16 cellular contexts compared by ENCODE assay signal in the genomic region with DNA sequence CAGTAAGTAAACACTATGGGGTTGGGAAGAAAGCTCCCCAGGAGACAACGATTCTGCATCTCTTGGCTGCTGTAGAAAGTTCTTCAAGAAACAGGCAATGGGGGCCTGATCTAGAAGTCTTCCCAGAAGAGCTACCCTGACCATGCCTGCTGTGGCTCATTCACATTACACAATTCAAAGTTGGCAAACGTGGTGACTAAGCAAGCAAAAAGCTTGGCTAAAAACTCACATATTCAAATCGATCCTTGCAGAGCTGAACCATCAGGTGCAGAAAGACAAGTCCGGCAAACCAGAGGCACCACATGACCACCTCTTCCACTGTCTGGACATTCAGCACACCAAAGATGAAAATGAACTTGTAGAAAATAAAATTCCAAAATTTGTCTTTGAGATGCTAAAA. TPM values are rescaled to one million over a fixed set of nuclear protein-coding genes. Genes with fewer than 3 reads are reported as not detected.
DNase-seq lines count a peak whose midpoint lies in the region; ATAC-seq, FAIRE-seq and TF ChIP-seq lines count a peak whose summit lies in the region.
"Had no signal": no experiment of that assay in that cellular context is flagged by ENCODE, and none has a peak within 500 bp of the region (broad histone marks: within the 10 kb centered on the region; RNA-seq: fewer than 3 reads in every experiment).

No MANE protein-coding gene starts in this region.

- H3K36me3 ChIP-seq in small intestine (ENCODE audit: control insufficient read depth in 2 of 2, insufficient read depth in 2 of 2, low read length in 2 of 2) (peaks cover 8 to 20% of the 10 kb centered on the region in 2 donors), neuronal stem cell (replicated peaks in 1 of 2; ENCODE audit: control insufficient read depth in 2 of 2, insufficient read depth in 2 of 2, low read length in 2 of 2) (peaks cover 17 to 81% of the 10 kb centered on the region in 2 donors)

- H3K27ac ChIP-seq in small intestine (ENCODE audit: low read depth in 1 of 2, low read length in 1 of 2) (peak overlapping the region; percentile 91), neuronal stem cell (replicated peaks; ENCODE audit: low read length) (no peak overlapping the region)
- H3K27ac ChIP-seq: gastroesophageal sphincter had no signal

- H3K27me3 ChIP-seq in small intestine (ENCODE audit: control insufficient read depth in 2 of 2, insufficient read depth in 2 of 2, low read length in 2 of 2) (no peaks in the 10 kb centered on the region), neuronal stem cell (ENCODE audit: control insufficient read depth in 3 of 3, insufficient read depth in 3 of 3, low read depth in 1 of 3, low read length in 3 of 3) (no peaks in the 10 kb centered on the region)
- H3K27me3 ChIP-seq: gastroesophageal sphincter, tibial nerve had no signal

- no peak overlapping the region for H3K4me3 Mint-ChIP-seq in activated T-helper 17 cell treated with anti-CD3 and anti-CD28 coated beads, Interleukin-2, amount 50 U/mL, for 72 hours

- H3K4me3 ChIP-seq in foreskin fibroblast (ENCODE audit: low read depth in 1 of 2, low read length in 2 of 2) (no peak overlapping the region), small intestine (ENCODE audit: low read depth in 1 of 2, low read length in 2 of 2) (no peak overlapping the region), neuronal stem cell (ENCODE audit: low read length in 2 of 2) (no peak overlapping the region)
- H3K4me3 ChIP-seq: gastroesophageal sphincter, GM12878, tibial nerve had no signal

- H3K4me1 ChIP-seq in small intestine (ENCODE audit: control insufficient read depth in 2 of 2, insufficient read depth in 1 of 2, low read depth in 1 of 2, low read length in 1 of 2), result peaks cover 3 to 7% of the 10 kb centered on the region in 2 donors
- no peaks in the 10 kb centered on the region for H3K4me1 ChIP-seq in neuronal stem cell (ENCODE audit: control insufficient read depth in 2 of 2, insufficient read depth in 1 of 2, low read depth in 1 of 2, low read length in 2 of 2)

- H3K9me3 ChIP-seq in small intestine (ENCODE audit: control insufficient read depth, low read depth) (no peaks in the 10 kb centered on the region), neuronal stem cell (replicated peaks in 1 of 2; ENCODE audit: control insufficient read depth in 2 of 2, insufficient read depth in 1 of 2, low read depth in 1 of 2, low read length in 2 of 2) (peaks cover 0 to 5% of the 10 kb centered on the region in 2 donors)
- H3K9me3 ChIP-seq: gastroesophageal sphincter, tibial nerve had no signal

- H3K4me1 Mint-ChIP-seq in activated T-helper 17 cell treated with anti-CD3 and anti-CD28 coated beads, Interleukin-2, amount 50 U/mL, for 72 hours, result no peaks in the 10 kb centered on the region

- H3K23ac ChIP-seq in neuronal stem cell (ENCODE audit: low read depth, low read length, poor library complexity), result no peak overlapping the region

- H3K18ac ChIP-seq in neuronal stem cell (ENCODE audit: low read length), result no peak overlapping the region

- H2BK12ac ChIP-seq in neuronal stem cell (ENCODE audit: low read length), result no peak overlapping the region

- H4K91ac ChIP-seq in neuronal stem cell (ENCODE audit: low read depth, low read length, poor library complexity), result no peak overlapping the region

- no peak overlapping the region for H3K9ac ChIP-seq in neuronal stem cell (ENCODE audit: low read depth, low read length, poor library complexity)

- DNase-seq in DMS53 (lab: John Stamatoyannopoulos, UW), result peak; percentile 24
- DNase-seq in DMS53 treated with DMSO at 0.1 percent for 48 hours (lab: John Stamatoyannopoulos, UW; ENCODE audit: unreplicated experiment), result no peak
- DNase-seq in foreskin fibroblast, result peak; percentile 37 to 65
- DNase-seq in small intestine, result peak; percentile 72
- no peak for DNase-seq in COLO668 (lab: John Stamatoyannopoulos, UW; ENCODE audit: unreplicated experiment)
- DNase-seq in glomerular visceral epithelial cell (ENCODE audit: extremely low spot score), result no peak
- DNase-seq in neuronal stem cell (ENCODE audit: low spot score), result no peak
- DNase-seq: activated naive CD4-positive, alpha-beta T cell treated with anti-CD3 and anti-CD28 coated beads, Interleukin-2, amount 50 U/mL, for 16 hours; DMS79; NCI-H1417; stimulated activated CD4-positive, alpha-beta T cell treated with anti-CD3 and anti-CD28 coated beads, Interleukin-15, amount 100 ng/mL, for 24 hours had no signal

- peak overlapping the region; percentile 18 for H3K27ac Mint-ChIP-seq in activated T-helper 17 cell treated with anti-CD3 and anti-CD28 coated beads, Interleukin-2, amount 50 U/mL, for 72 hours

- TF ChIP-seq CTCF in foreskin fibroblast (IDR thresholded peaks at IDR 0.05; ENCODE audit: low read depth, low read length), result no peak

- no peak overlapping the region for H3K4ac ChIP-seq in neuronal stem cell (ENCODE audit: low read length)

- H3K4me2 ChIP-seq in neuronal stem cell (ENCODE audit: insufficient read depth, low read length, poor library complexity, severe bottlenecking), result no peak overlapping the region

- H3K14ac ChIP-seq in neuronal stem cell (ENCODE audit: low read length), result no peak overlapping the region

- no peaks in the 10 kb centered on the region for H3K9me3 Mint-ChIP-seq in activated T-helper 17 cell treated with anti-CD3 and anti-CD28 coated beads, Interleukin-2, amount 50 U/mL, for 72 hours

- no peak overlapping the region for H4K8ac ChIP-seq in neuronal stem cell (ENCODE audit: low read depth, low read length)

- H3K27me3 Mint-ChIP-seq in activated T-helper 17 cell treated with anti-CD3 and anti-CD28 coated beads, Interleukin-2, amount 50 U/mL, for 72 hours, result no peaks in the 10 kb centered on the region

- no peak for ATAC-seq in activated T-helper 17 cell treated with anti-CD3 and anti-CD28 coated beads, Interleukin-2, amount 50 U/mL, for 72 hours (replicated peaks)
- ATAC-seq: gastroesophageal sphincter, GM12878, Right ventricle myocardium inferior had no signal

- no peak overlapping the region for H2BK5ac ChIP-seq in neuronal stem cell (ENCODE audit: low read length)

- no peaks in the 10 kb centered on the region for H3K79me1 ChIP-seq in neuronal stem cell (ENCODE audit: low read depth, low read length)

- no peak overlapping the region for H2AK5ac ChIP-seq in neuronal stem cell (ENCODE audit: low read depth, low read length)

- no peak for FAIRE-seq in small intestine (lab: Jason Lieb, UNC)
- FAIRE-seq: GM12878 had no signal

- H2AFZ ChIP-seq in neuronal stem cell (ENCODE audit: low read length), result no peak overlapping the region

- no peak overlapping the region for H2BK15ac ChIP-seq in neuronal stem cell (ENCODE audit: low read length)

- WGBS in small intestine, 3 donors, result 17 to 65% (median 29%) methylated on average over 4 of the region's 4 CpGs
- whole genome bisulfite sequencing in neuronal stem cell (ENCODE audit: extremely low coverage in 2 of 2, insufficient read length in 2 of 2, insufficient replicate concordance in 1 of 2), 2 donors, result no CpG with 5 or more reads among the region's 4 CpGs

- H2BK120ac ChIP-seq in neuronal stem cell (ENCODE audit: low read depth, low read length), result no peak overlapping the region

- peaks cover 86% of the 10 kb centered on the region for H3K36me3 Mint-ChIP-seq in activated T-helper 17 cell treated with anti-CD3 and anti-CD28 coated beads, Interleukin-2, amount 50 U/mL, for 72 hours (ENCODE audit: low read depth)

RNA-seq across cellular contexts. Expression of a gene that starts 16.1 kb away (rescaled TPM):
- 10 to 100 TPM; 37.5 to 39.7 TPM for total RNA-seq in activated T-helper 17 cell treated with anti-CD3 and anti-CD28 coated beads, Interleukin-2, amount 50 U/mL, for 72 hours
- 10 to 100 TPM; 55.9 to 75.1 (median 65.8) TPM for polyA plus RNA-seq in small intestine
- polyA plus RNA-seq in neuronal stem cell (2013, experiment 1 of 2), result 25.0 TPM
- polyA plus RNA-seq in neuronal stem cell (2013, experiment 2 of 2), result 25.1 TPM

RNA-seq across cellular contexts. Expression of a gene that starts 41.9 kb away (rescaled TPM):
- total RNA-seq in activated T-helper 17 cell treated with anti-CD3 and anti-CD28 coated beads, Interleukin-2, amount 50 U/mL, for 72 hours, result 100 to 1,000 TPM; 262 to 288 TPM
- 10 to 100 TPM; 27.5 to 52.4 (median 49.6) TPM for polyA plus RNA-seq in small intestine
- 108 TPM for polyA plus RNA-seq in neuronal stem cell (2013, experiment 1 of 2)
- polyA plus RNA-seq in neuronal stem cell (2013, experiment 2 of 2), result 111 TPM

RNA-seq across cellular contexts. Expression of a gene that starts 42.2 kb away (rescaled TPM):
- total RNA-seq in activated T-helper 17 cell treated with anti-CD3 and anti-CD28 coated beads, Interleukin-2, amount 50 U/mL, for 72 hours, result 10 to 100 TPM; 28.8 to 59.9 TPM
- polyA plus RNA-seq in small intestine, result 10 to 100 TPM in 1 of 3 donors, 1 to 10 TPM in 2; 5.9 to 16.9 (median 7.2) TPM
- 29.3 TPM for polyA plus RNA-seq in neuronal stem cell (2013, experiment 1 of 2)
- polyA plus RNA-seq in neuronal stem cell (2013, experiment 2 of 2), result 30.5 TPM

Comparison
In these comparisons a context has a peak if more than half of its experiments do, and no peak if none do; other contexts are left out.
1. DNase-seq: peak in DMS53 (single experiment), foreskin fibroblast (2 of 2) and small intestine (single experiment); none in DMS53 treated with DMSO at 0.1 percent for 48 hours (single experiment), COLO668 (single experiment), glomerular visceral epithelial cell (single experiment) and neuronal stem cell (single experiment).